In the genomic region with DNA sequence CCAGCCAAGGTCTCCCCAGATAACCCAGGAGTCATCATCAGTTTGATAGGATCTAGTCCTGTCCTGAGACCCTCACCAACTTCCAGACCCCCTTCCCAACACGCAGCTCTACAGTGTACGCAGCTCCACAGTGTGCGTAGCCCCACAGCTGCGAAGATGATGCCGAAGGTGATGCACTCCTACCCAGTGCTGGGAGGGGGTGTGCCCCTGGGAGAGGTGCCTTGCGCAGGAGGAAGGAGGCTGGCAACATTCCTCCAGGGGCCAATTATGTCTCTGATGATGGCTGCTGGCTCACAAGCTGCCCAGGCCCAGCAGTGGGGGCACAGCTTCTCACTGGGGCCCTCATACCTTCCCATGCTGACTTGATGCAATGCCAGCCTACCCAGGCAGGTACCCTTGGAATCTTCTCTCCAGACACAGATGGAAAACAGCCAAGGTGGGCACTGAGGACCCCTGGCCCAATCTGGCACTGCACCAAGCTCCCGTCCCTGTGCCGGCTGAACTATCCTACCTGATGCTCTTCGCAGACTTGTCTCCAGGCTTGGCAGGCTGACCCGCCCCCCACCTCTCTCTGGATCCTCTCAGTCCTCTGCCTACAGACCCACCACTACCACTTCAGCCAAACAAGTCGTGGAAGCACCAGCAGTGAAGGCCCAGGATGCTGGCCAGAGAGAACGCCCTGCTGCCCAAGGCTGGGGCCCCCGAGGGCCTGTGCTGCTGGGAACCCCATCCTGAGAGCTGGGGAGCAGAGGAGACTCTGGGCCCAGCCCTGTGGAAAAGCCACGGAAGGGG, we compare ENCODE assay signal across 6 cellular contexts. TPM values are rescaled to one million over a fixed set of nuclear protein-coding genes. Genes with fewer than 3 reads are reported as not detected.
DNase-seq lines count a peak whose midpoint lies in the region; ATAC-seq, FAIRE-seq and TF ChIP-seq lines count a peak whose summit lies in the region.

No MANE protein-coding gene starts in this region.

- H3K4me3 Mint-ChIP-seq in stimulated activated naive CD8-positive, alpha-beta T cell treated with anti-CD3 and anti-CD28 coated beads, Interleukin-15, Interleukin-2, amounts not matched to agents 100 ng/mL and 50 ng/mL, for 24 hours: peak overlapping the region; percentile 83

- TF ChIP-seq EP300 in esophagus muscularis mucosa (IDR thresholded peaks at IDR 0.05): no peak

- in situ Hi-C loops in Panc1 (cut with HindIII; ENCODE audit: low pct_unique_long_range_greater_than_20kb, low sequenced_read_pairs): no loop called here

- H3K4me1 ChIP-seq in Panc1 (ENCODE audit: control insufficient read depth, insufficient read depth, low read length) (peaks cover 10% of the 10 kb centered on the region), esophagus muscularis mucosa (peaks cover 20 to 43% (median 22%) of the 10 kb centered on the region in 4 donors), small intestine (ENCODE audit: control insufficient read depth in 2 of 2, insufficient read depth in 1 of 2, low read depth in 1 of 2, low read length in 1 of 2) (peaks cover 0 to 6% of the 10 kb centered on the region in 2 donors)

- FAIRE-seq in small intestine (lab: Jason Lieb, UNC): no peak

- CTCF ChIA-PET in Panc1 (lab: Charles Lee): no interaction called here

- TF ChIP-seq CTCF in Panc1 (IDR thresholded peaks at IDR 0.05): no peak
- TF ChIP-seq CTCF in esophagus muscularis mucosa (IDR thresholded peaks at IDR 0.05): no peak

- no peaks in the 10 kb centered on the region for H3K27me3 Mint-ChIP-seq in stimulated activated naive CD8-positive, alpha-beta T cell treated with anti-CD3 and anti-CD28 coated beads, Interleukin-15, Interleukin-2, amounts not matched to agents 100 ng/mL and 50 ng/mL, for 24 hours

- H3K9me3 ChIP-seq in Panc1 (ENCODE audit: control insufficient read depth, insufficient read depth, low read depth, low read length) (no peaks in the 10 kb centered on the region), esophagus muscularis mucosa (no peaks in the 10 kb centered on the region), small intestine (ENCODE audit: control insufficient read depth, low read depth) (no peaks in the 10 kb centered on the region)

- intact Hi-C loops in Panc1 (cut with micrococcal nuclease; ENCODE audit: unreplicated experiment): no loop called here
- intact Hi-C loops in esophagus muscularis mucosa (cut with DNase I): no loop called here

- no peak for TF ChIP-seq POLR2A in esophagus muscularis mucosa (IDR thresholded peaks at IDR 0.05; ENCODE audit: low read depth)

- POLR2A ChIA-PET in Panc1 (lab: Charles Lee): no interaction called here

- peak overlapping the region; percentile 68; the same call in 1 of the 2 replicates for H3K27ac ChIP-seq in Panc1 (ENCODE audit: low read length)
- H3K27ac ChIP-seq in esophagus muscularis mucosa (replicated peaks in 1 of 4): peak overlapping the region; percentile 70 to 78 (median 76)
- H3K27ac ChIP-seq in small intestine (ENCODE audit: low read depth in 1 of 2, low read length in 1 of 2): no peak overlapping the region

- no peak for DNase-seq in Panc1 (ENCODE audit: low read depth, low spot score)
- DNase-seq in esophagus muscularis mucosa (ENCODE audit: extremely low spot score): no peak
- no peak for DNase-seq in D341Med (ENCODE audit: low spot score)
- DNase-seq in small intestine: no peak

- ATAC-seq in Panc1 (no peak), GM18517 (IDR thresholded peaks at IDR 0.05; ENCODE audit: unreplicated experiment) (no peak)

- H3K27me3 ChIP-seq in Panc1 (ENCODE audit: control insufficient read depth, insufficient read depth, low read length) (no peaks in the 10 kb centered on the region), esophagus muscularis mucosa (no peaks in the 10 kb centered on the region), small intestine (ENCODE audit: control insufficient read depth in 2 of 2, insufficient read depth in 2 of 2, low read length in 2 of 2) (no peaks in the 10 kb centered on the region)

- H3K4me3 ChIP-seq in Panc1 (ENCODE audit: low read depth in 2 of 2, low read length in 2 of 2) (peak overlapping the region; percentile 58 to 59), esophagus muscularis mucosa (peak overlapping the region; percentile 62 to 86 (median 71)), small intestine (ENCODE audit: low read depth in 1 of 2, low read length in 2 of 2) (no peak overlapping the region)

- H3K27ac Mint-ChIP-seq in stimulated activated naive CD8-positive, alpha-beta T cell treated with anti-CD3 and anti-CD28 coated beads, Interleukin-15, Interleukin-2, amounts not matched to agents 100 ng/mL and 50 ng/mL, for 24 hours: peak overlapping the region; percentile 61

- H3K36me3 ChIP-seq in Panc1 (ENCODE audit: control insufficient read depth, insufficient read depth, low read length) (no peaks in the 10 kb centered on the region; the same call in 1 of the 2 replicates), esophagus muscularis mucosa (peaks cover 7 to 37% (median 33%) of the 10 kb centered on the region in 4 donors), small intestine (ENCODE audit: control insufficient read depth in 2 of 2, insufficient read depth in 2 of 2, low read length in 2 of 2) (no peaks in the 10 kb centered on the region)

- H3K9me3 Mint-ChIP-seq in stimulated activated naive CD8-positive, alpha-beta T cell treated with anti-CD3 and anti-CD28 coated beads, Interleukin-15, Interleukin-2, amounts not matched to agents 100 ng/mL and 50 ng/mL, for 24 hours: no peaks in the 10 kb centered on the region

- WGBS in esophagus muscularis mucosa: 80% methylated on average over 14 of the region's 14 CpGs
- WGBS in small intestine, 3 donors: 78 to 87% (median 84%) methylated on average over 14 of the region's 14 CpGs

- H3K36me3 Mint-ChIP-seq in stimulated activated naive CD8-positive, alpha-beta T cell treated with anti-CD3 and anti-CD28 coated beads, Interleukin-15, Interleukin-2, amounts not matched to agents 100 ng/mL and 50 ng/mL, for 24 hours (ENCODE audit: low read depth): peaks cover 11% of the 10 kb centered on the region

- no TSS peak for BruUV-seq in Panc1 (replicated peaks; lab: Mats Ljungman, UMichigan)

- peaks cover 11% of the 10 kb centered on the region for H3K4me1 Mint-ChIP-seq in stimulated activated naive CD8-positive, alpha-beta T cell treated with anti-CD3 and anti-CD28 coated beads, Interleukin-15, Interleukin-2, amounts not matched to agents 100 ng/mL and 50 ng/mL, for 24 hours (ENCODE audit: low read depth)

RNA-seq across cellular contexts. Expression of a gene that starts 1.4 kb away (rescaled TPM):
- 17.9 TPM for total RNA-seq in Panc1 (2021; ENCODE audit: unreplicated experiment)
- 13.6 TPM for polyA plus RNA-seq in Panc1 (2012; ENCODE audit: insufficient read length)
- total RNA-seq in esophagus muscularis mucosa: 10 to 100 TPM in 2 of 4 donors, 1 to 10 TPM in 2; 7.1 to 17.7 (median 12.1) TPM
- 1 to 10 TPM; 2.5 to 4.3 (median 3.0) TPM for polyA plus RNA-seq in small intestine

RNA-seq across cellular contexts. Expression of a gene that starts 11.1 kb away (rescaled TPM):
- total RNA-seq in Panc1 (2021; ENCODE audit: unreplicated experiment) (8.8 TPM), esophagus muscularis mucosa (10 to 100 TPM in 1 of 4 donors, 1 to 10 TPM in 3; 2.1 to 11.7 (median 4.4) TPM)
- polyA plus RNA-seq in Panc1 (2012; ENCODE audit: insufficient read length): 13.2 TPM
- 1 to 10 TPM; 3.6 to 7.3 (median 5.8) TPM for polyA plus RNA-seq in small intestine

RNA-seq across cellular contexts. Expression of a gene that starts 12.1 kb away (rescaled TPM):
- total RNA-seq in Panc1 (2021; ENCODE audit: unreplicated experiment) (47.4 TPM), esophagus muscularis mucosa (10 to 100 TPM; 16.6 to 31.0 (median 24.1) TPM)
- 76.5 TPM for polyA plus RNA-seq in Panc1 (2012; ENCODE audit: insufficient read length)
- polyA plus RNA-seq in small intestine: 100 to 1,000 TPM in 1 of 3 donors, 10 to 100 TPM in 2; 47.1 to 131 (median 81.1) TPM

RNA-seq across cellular contexts. Expression of a gene that starts 12.6 kb away (rescaled TPM):
- 88.4 TPM for total RNA-seq in Panc1 (2021; ENCODE audit: unreplicated experiment)
- polyA plus RNA-seq in Panc1 (2012; ENCODE audit: insufficient read length): 125 TPM
- total RNA-seq in esophagus muscularis mucosa: 10 to 100 TPM; 46.1 to 64.9 (median 58.7) TPM
- 10 to 100 TPM; 35.3 to 48.6 (median 47.5) TPM for polyA plus RNA-seq in small intestine

Comparison
In these comparisons a context has a peak if more than half of its experiments do, and no peak if none do; other contexts are left out.
1. H3K27ac ChIP-seq: peak in Panc1 (single experiment) and esophagus muscularis mucosa (4 of 4); none in small intestine (0 of 2).
2. H3K4me3 ChIP-seq: peak in Panc1 (2 of 2) and esophagus muscularis mucosa (4 of 4); none in small intestine (0 of 2).